Comparison of ENCODE assay signal across 30 cellular contexts in genomic region chr6:1960484-1961142, GRCh38.
"Had no signal": no experiment of that assay in that cellular context is flagged by ENCODE, and none has a peak within 500 bp of the region (broad histone marks: within the 10 kb centered on the region; RNA-seq: fewer than 3 reads in every experiment).

No MANE protein-coding gene starts in this region.

- H3K36me3 ChIP-seq: esophagus muscularis mucosa, heart right ventricle, lower lobe of right lung, ovary, tibial artery, upper lobe of right lung, uterus had no signal

- DNase-seq: dorsolateral prefrontal cortex; effector CD4-positive, alpha-beta T cell; foreskin melanocyte; glutamatergic neuron; heart right ventricle; hippocampal formation; kidney glomerular epithelial cell; left ventricle myocardium superior; lower lobe of right lung; naive thymus-derived CD8-positive, alpha-beta T cell; nephron progenitor cell; occipital lobe; ovary; posterior cingulate gyrus; psoas muscle; retina; stimulated activated CD4-positive, alpha-beta T cell treated with anti-CD3 and anti-CD28 coated beads, Interleukin-2, amount 100 ng/mL, for 24 hours; stimulated activated CD4-positive, alpha-beta T cell treated with anti-CD3 and anti-CD28 coated beads, Interleukin-4, amount 100 ng/mL, for 24 hours; stimulated activated naive CD4-positive, alpha-beta T cell treated with Interleukin-2 at 50 U/mL for 16 hours; substantia nigra; testis; tibial artery; upper lobe of right lung; uterus had no signal

- FAIRE-seq: colon, islet of Langerhans had no signal

- H3K4me3 ChIP-seq: dorsolateral prefrontal cortex, esophagus muscularis mucosa, heart right ventricle, lower lobe of right lung, ovary, psoas muscle, testis, tibial artery, upper lobe of right lung, uterus had no signal

- H3K4me1 ChIP-seq: esophagus muscularis mucosa, lower lobe of right lung, psoas muscle, testis, upper lobe of right lung, uterus had no signal

- ATAC-seq: heart right ventricle; left ventricle myocardium superior; lower lobe of right lung; naive thymus-derived CD8-positive, alpha-beta T cell; psoas muscle; sciatic nerve; stimulated activated effector memory CD8-positive, alpha-beta T cell treated with anti-CD3 and anti-CD28 coated beads, Interleukin-12 subunit alpha, Interleukin-12 subunit beta, amount 100 ng/mL, for 72 hours; upper lobe of right lung had no signal

- H3K27me3 ChIP-seq: dorsolateral prefrontal cortex, esophagus muscularis mucosa, heart right ventricle, ovary, testis, tibial artery, upper lobe of right lung, uterus had no signal

- H3K27ac ChIP-seq: dorsolateral prefrontal cortex, epithelial cell of prostate, esophagus muscularis mucosa, heart right ventricle, lower lobe of right lung, ovary, psoas muscle, testis, tibial artery, upper lobe of right lung, uterus had no signal

- H3K9me3 ChIP-seq: esophagus muscularis mucosa, heart right ventricle, lower lobe of right lung, ovary, psoas muscle, testis, tibial artery, upper lobe of right lung, uterus had no signal
